In the genomic region with DNA sequence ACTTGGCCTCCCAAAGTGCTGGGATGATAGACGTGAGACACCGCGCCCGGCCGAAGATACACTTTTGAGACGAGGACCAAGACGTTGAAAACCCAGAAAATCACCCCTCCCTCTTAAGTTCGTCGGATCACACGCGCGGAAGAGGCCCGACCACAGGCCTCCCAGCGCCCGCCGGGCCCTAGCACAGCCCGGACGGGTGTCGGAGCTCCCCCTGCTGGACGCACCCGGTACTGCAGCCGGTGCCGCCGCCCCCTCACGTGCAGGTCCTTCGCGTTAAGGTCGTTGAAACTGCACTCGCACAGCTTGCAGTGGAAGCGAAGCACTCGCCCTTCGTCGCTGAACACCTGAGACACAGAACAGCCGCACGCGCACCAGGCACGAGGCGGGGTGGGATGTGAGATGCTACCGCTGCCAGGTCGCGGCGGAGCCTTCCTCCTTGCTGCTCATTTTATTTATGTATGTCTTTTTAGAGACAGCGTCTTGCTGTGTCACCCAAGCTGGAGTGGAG, we compare ENCODE assay signal across 8 cellular contexts. TPM values are rescaled to one million over a fixed set of nuclear protein-coding genes. Genes with fewer than 3 reads are reported as not detected.
DNase-seq lines count a peak whose midpoint lies in the region; ATAC-seq and TF ChIP-seq lines count a peak whose summit lies in the region.

No MANE protein-coding gene starts in this region.

- H2BK120ac ChIP-seq in trophoblast cell (ENCODE audit: insufficient read depth, low read length, poor library complexity): no peak overlapping the region

- H3K36me3 Mint-ChIP-seq in activated T-helper 17 cell treated with anti-CD3 and anti-CD28 coated beads, Interleukin-2, amount 50 U/mL, for 72 hours (ENCODE audit: low read depth): no peaks in the 10 kb centered on the region

- H2BK5ac ChIP-seq in trophoblast cell (ENCODE audit: low read depth, low read length, poor library complexity): no peak overlapping the region

- H3K9me3 Mint-ChIP-seq in activated T-helper 17 cell treated with anti-CD3 and anti-CD28 coated beads, Interleukin-2, amount 50 U/mL, for 72 hours: no peaks in the 10 kb centered on the region

- no peak overlapping the region for H3K9ac ChIP-seq in trophoblast cell (ENCODE audit: low read length)

- H3K36me3 ChIP-seq in PC-9 (ENCODE audit: low read depth): no peaks in the 10 kb centered on the region
- H3K36me3 ChIP-seq in trophoblast cell (ENCODE audit: control insufficient read depth in 1 of 2, insufficient read depth in 2 of 2, low read length in 2 of 2): no peaks in the 10 kb centered on the region
- H3K36me3 ChIP-seq in uterus: no peaks in the 10 kb centered on the region

- CTCF ChIA-PET in AG04449 (lab: Yijun Ruan, JAX) (interaction anchor here (0.7 to 2.2 kb wide), 16 partner anchors 9 to 471 kb away, joined by 3 to 25 read pairs (median 6); no protein-coding TSS in a partner anchor), PC-9 (lab: Charles Lee) (interaction anchor here (0.6 kb wide), 3 partner anchors 104 to 921 kb away, joined by 3 to 7 read pairs (median 4); no protein-coding TSS in a partner anchor)

- H3K4me3 Mint-ChIP-seq in activated T-helper 17 cell treated with anti-CD3 and anti-CD28 coated beads, Interleukin-2, amount 50 U/mL, for 72 hours: peak overlapping the region; percentile 42

- peak overlapping the region; percentile 58 for H3K27ac Mint-ChIP-seq in activated T-helper 17 cell treated with anti-CD3 and anti-CD28 coated beads, Interleukin-2, amount 50 U/mL, for 72 hours

- TF ChIP-seq POLR2A in uterus (IDR thresholded peaks at IDR 0.05): no peak

- H3K4me1 Mint-ChIP-seq in activated T-helper 17 cell treated with anti-CD3 and anti-CD28 coated beads, Interleukin-2, amount 50 U/mL, for 72 hours: peaks cover 5% of the 10 kb centered on the region

- H3K14ac ChIP-seq in trophoblast cell (ENCODE audit: low read length): no peak overlapping the region

- H3K27me3 ChIP-seq in PC-9 (ENCODE audit: insufficient read depth, low read depth): peaks cover 29% of the 10 kb centered on the region; the same call in 1 of the 2 replicates
- peaks cover 4% of the 10 kb centered on the region for H3K27me3 ChIP-seq in foreskin keratinocyte
- H3K27me3 ChIP-seq in trophoblast cell (ENCODE audit: insufficient read depth, low read length): no peaks in the 10 kb centered on the region
- H3K27me3 ChIP-seq in uterus: no peaks in the 10 kb centered on the region

- no peaks in the 10 kb centered on the region for H4K20me1 ChIP-seq in PC-9 (ENCODE audit: insufficient read depth)

- POLR2A ChIA-PET in AG04449 (lab: Yijun Ruan, JAX) (no interaction called here), PC-9 (lab: Charles Lee; ENCODE audit: unreplicated experiment) (interaction anchor here (0.7 kb wide), 1 partner anchor 39 kb away, joined by 4 read pairs; no protein-coding TSS in a partner anchor)

- H4K8ac ChIP-seq in trophoblast cell (ENCODE audit: low read depth, low read length): no peak overlapping the region

- H3K9me2 ChIP-seq in PC-9 (ENCODE audit: insufficient read depth): no peaks in the 10 kb centered on the region

- no peak overlapping the region for H3K23ac ChIP-seq in trophoblast cell (ENCODE audit: low read length)

- H3K9me3 ChIP-seq in PC-9 (ENCODE audit: insufficient read depth, low read depth) (no peaks in the 10 kb centered on the region), trophoblast cell (ENCODE audit: insufficient read depth, low read depth, low read length) (peaks cover under 1% of the 10 kb centered on the region), uterus (no peaks in the 10 kb centered on the region)

- H3K27ac ChIP-seq in PC-9 (no peak overlapping the region), foreskin keratinocyte (no peak overlapping the region), trophoblast cell (ENCODE audit: low read depth, low read length) (no peak overlapping the region), uterus (no peak overlapping the region)

- H3K4me1 ChIP-seq in PC-9 (replicated peaks; ENCODE audit: insufficient read depth) (no peaks in the 10 kb centered on the region), foreskin keratinocyte (no peaks in the 10 kb centered on the region), trophoblast cell (ENCODE audit: control insufficient read depth in 1 of 2, insufficient read depth in 2 of 2, low read length in 2 of 2) (peaks cover 3 to 9% of the 10 kb centered on the region in 2 experiments), uterus (no peaks in the 10 kb centered on the region)

- no peaks in the 10 kb centered on the region for H3K27me3 Mint-ChIP-seq in activated T-helper 17 cell treated with anti-CD3 and anti-CD28 coated beads, Interleukin-2, amount 50 U/mL, for 72 hours

- H3K4me3 ChIP-seq in AG04449 (ENCODE audit: low read depth, low read length): no peak overlapping the region
- no peak overlapping the region for H3K4me3 ChIP-seq in PC-9
- no peak overlapping the region for H3K4me3 ChIP-seq in trophoblast cell (ENCODE audit: low read depth, low read length)
- H3K4me3 ChIP-seq in uterus: no peak overlapping the region

- TF ChIP-seq CTCF in AG04449 (IDR thresholded peaks at IDR 0.05; ENCODE audit: insufficient read depth, low read length, missing control alignments): peak; percentile 98
- TF ChIP-seq CTCF in GM20000 (IDR thresholded peaks at IDR 0.05; ENCODE audit: extremely low read depth, missing control alignments): peak; percentile 99
- peak; percentile 92 for TF ChIP-seq CTCF in PC-9 (conservative IDR thresholded peaks at IDR 0.05)
- peak; percentile 85 for TF ChIP-seq CTCF in foreskin keratinocyte (conservative IDR thresholded peaks at IDR 0.05)
- TF ChIP-seq CTCF in uterus (IDR thresholded peaks at IDR 0.05): peak; percentile 82 to 84 (median 83)

- H2AFZ ChIP-seq in PC-9 (no peak overlapping the region), trophoblast cell (ENCODE audit: insufficient read depth, low read length, poor library complexity) (no peak overlapping the region)

- no peak overlapping the region for H4K91ac ChIP-seq in trophoblast cell (ENCODE audit: low read depth, low read length)

- DNase-seq in AG04449 (ENCODE audit: low read depth, low spot score) (no peak), GM20000 (ENCODE audit: low spot score) (peak; percentile 92), PC-9 (peak in 1 of 2 experiments; percentile 56), foreskin keratinocyte (no peak), trophoblast cell (peak; percentile 61 to 73), uterus (peak in 1 of 2 donors; percentile 37), DMS114 treated with DMSO at 0.1 percent for 48 hours (lab: John Stamatoyannopoulos, UW; ENCODE audit: unreplicated experiment) (no peak)

- no peak overlapping the region for H3K18ac ChIP-seq in trophoblast cell (ENCODE audit: low read length)

- no peak overlapping the region for H2AK5ac ChIP-seq in trophoblast cell (ENCODE audit: low read length)

- H2BK12ac ChIP-seq in trophoblast cell (ENCODE audit: low read length): no peak overlapping the region

- H3K4me2 ChIP-seq in PC-9 (no peak overlapping the region), trophoblast cell (ENCODE audit: low read length) (no peak overlapping the region)

- H3K4ac ChIP-seq in trophoblast cell (ENCODE audit: low read depth, low read length): no peak overlapping the region

- no peak overlapping the region for H4K12ac ChIP-seq in trophoblast cell (ENCODE audit: low read depth, low read length)

- intact Hi-C loops in PC-9 (cut with micrococcal nuclease; ENCODE audit: unreplicated experiment): no loop called here
- intact Hi-C loops in uterus (cut with DNase I; ENCODE audit: low total_unique reads): no loop called here

- WGBS in trophoblast cell (ENCODE audit: extremely low coverage, insufficient coverage, insufficient read length): no CpG with 5 or more reads among the region's 43 CpGs

- H3K79me2 ChIP-seq in PC-9 (ENCODE audit: low read depth) (no peaks in the 10 kb centered on the region), trophoblast cell (ENCODE audit: control insufficient read depth, insufficient read depth, low read length, poor library complexity) (no peaks in the 10 kb centered on the region)

- H3F3A ChIP-seq in PC-9 (ENCODE audit: insufficient read depth, low read depth): no peaks in the 10 kb centered on the region

- BruUV-seq in PC-9 (replicated peaks; lab: Mats Ljungman, UMichigan): no TSS peak

- no peaks in the 10 kb centered on the region for H3K79me1 ChIP-seq in trophoblast cell (ENCODE audit: low read length)

- peak; percentile 76 for ATAC-seq in activated T-helper 17 cell treated with anti-CD3 and anti-CD28 coated beads, Interleukin-2, amount 50 U/mL, for 72 hours (replicated peaks)
- ATAC-seq in foreskin keratinocyte: peak; percentile 41

RNA-seq across cellular contexts. Expression of a gene that starts 35.7 kb away (rescaled TPM):
- total RNA-seq in PC-9 (2021) (not detected in 2 replicates), foreskin keratinocyte (not detected in 2 replicates), uterus (10 to 100 TPM in 1 of 4 donors, 1 to 10 TPM in 2, not detected in 1; 1.0 to 11.2 (median 1.5) TPM)
- 10 to 100 TPM; 14.8 to 17.1 TPM for total RNA-seq in activated T-helper 17 cell treated with anti-CD3 and anti-CD28 coated beads, Interleukin-2, amount 50 U/mL, for 72 hours
- polyA plus RNA-seq in foreskin keratinocyte: not detected in 2 replicates
- polyA plus RNA-seq in trophoblast cell (2013): 0.40 and 0.56 TPM in 2 replicates

RNA-seq across cellular contexts. Expression of a gene that starts 46.9 kb away (rescaled TPM):
- total RNA-seq in PC-9 (2021) (not detected in 2 replicates), foreskin keratinocyte (0.17 TPM in 1 of 2 replicates, not detected in the other), uterus (not detected)
- 1 to 10 TPM in 1 of 2 donors, under 1 TPM in 1; 0.28 to 1.6 TPM for total RNA-seq in activated T-helper 17 cell treated with anti-CD3 and anti-CD28 coated beads, Interleukin-2, amount 50 U/mL, for 72 hours
- polyA plus RNA-seq in foreskin keratinocyte: 0.13 TPM in 1 of 2 replicates, not detected in the other
- 0.45 and 0.61 TPM in 2 replicates for polyA plus RNA-seq in trophoblast cell (2013)

RNA-seq across cellular contexts. Expression of a gene that starts 49.9 kb away (rescaled TPM):
- not detected in 2 replicates for total RNA-seq in PC-9 (2021)
- not detected for total RNA-seq in activated T-helper 17 cell treated with anti-CD3 and anti-CD28 coated beads, Interleukin-2, amount 50 U/mL, for 72 hours
- not detected in 2 replicates for total RNA-seq in foreskin keratinocyte
- polyA plus RNA-seq in foreskin keratinocyte: not detected in 2 replicates
- not detected in 2 replicates for polyA plus RNA-seq in trophoblast cell (2013)
- 1 to 10 TPM in 1 of 4 donors, under 1 TPM in 1, not detected in 2; 0.14 to 4.3 TPM for total RNA-seq in uterus

RNA-seq across cellular contexts. Expression of a gene that starts 58.6 kb away (rescaled TPM):
- not detected in 2 replicates for total RNA-seq in PC-9 (2021)
- not detected for total RNA-seq in activated T-helper 17 cell treated with anti-CD3 and anti-CD28 coated beads, Interleukin-2, amount 50 U/mL, for 72 hours
- not detected in 2 replicates for total RNA-seq in foreskin keratinocyte
- not detected in 2 replicates for polyA plus RNA-seq in foreskin keratinocyte
- 0.01 TPM in 1 of 2 replicates, not detected in the other for polyA plus RNA-seq in trophoblast cell (2013)
- under 1 TPM in 1 of 4 donors, not detected in 3; 0.97 TPM for total RNA-seq in uterus

RNA-seq across cellular contexts. Expression of a gene that starts 59.4 kb away (rescaled TPM):
- total RNA-seq in PC-9 (2021) (31.6 and 42.0 TPM in 2 replicates), foreskin keratinocyte (60.8 and 65.2 TPM in 2 replicates), uterus (100 to 1,000 TPM in 1 of 4 donors, 10 to 100 TPM in 3; 14.4 to 196 (median 40.0) TPM)
- total RNA-seq in activated T-helper 17 cell treated with anti-CD3 and anti-CD28 coated beads, Interleukin-2, amount 50 U/mL, for 72 hours: 10 to 100 TPM; 25.5 to 57.2 TPM
- 94.0 and 100 TPM in 2 replicates for polyA plus RNA-seq in foreskin keratinocyte
- 39.6 and 39.9 TPM in 2 replicates for polyA plus RNA-seq in trophoblast cell (2013)

Comparison
In these comparisons a context has a peak if more than half of its experiments do, and no peak if none do; other contexts are left out.
1. DNase-seq: peak in GM20000 (single experiment) and trophoblast cell (2 of 2); none in AG04449 (single experiment), foreskin keratinocyte (0 of 2) and DMS114 treated with DMSO at 0.1 percent for 48 hours (single experiment).
2. Peak in every context shown above with its lines, with median percentiles within 50 percentile points of each other: CTCF ChIP-seq.